9 cellular contexts compared by ENCODE assay signal in genomic region chr12:6772331-6772695, GRCh38. TPM values are rescaled to one million over a fixed set of nuclear protein-coding genes. Genes with fewer than 3 reads are reported as not detected.
A peak's percentile ranks its signal among the peaks of the same experiment; 100 is the strongest.
DNase-seq lines count a peak whose midpoint lies in the region; ATAC-seq and TF ChIP-seq lines count a peak whose summit lies in the region.
"Had no signal": no experiment of that assay in that cellular context is flagged by ENCODE, and none has a peak within 500 bp of the region (broad histone marks: within the 10 kb centered on the region; RNA-seq: fewer than 3 reads in every experiment).

TSS of gene LAG3 (plus strand) at chr12:6772520. CDS start at chr12:6772853, 333 bp downstream.

- no peak within 1 kb of the TSS for H3K9ac ChIP-seq in iPS-15b (ENCODE audit: low read depth, low read length)

- in situ Hi-C loops in GM18951 (cut with MboI; ENCODE audit: low sequenced_read_pairs, unreplicated experiment) = no loop called here

- peak; percentile 53 for DNase-seq in stimulated activated CD8-positive, alpha-beta memory T cell treated with anti-CD3 and anti-CD28 coated beads, Interleukin-12 subunit alpha, Interleukin-12 subunit beta, amount 100 ng/mL, for 4 hours (ENCODE audit: low read depth)
- DNase-seq in occipital lobe (lab: John Stamatoyannopoulos, UW) (no peak), SIG-M5 (lab: John Stamatoyannopoulos, UW) (no peak)

- peaks cover 14% of the 10 kb centered on the region for H3K36me3 ChIP-seq in iPS-15b (ENCODE audit: control insufficient read depth, insufficient read depth, low read length)

- POLR2A ChIA-PET in activated CD8-positive, alpha-beta memory T cell treated with anti-CD3 and anti-CD28 coated beads for 36 hours (lab: Charles Lee) = interaction anchor here (1.0 to 1.3 kb wide), 3 partner anchors 8 to 100 kb away, joined by 3 to 8 read pairs (median 4); partner anchors contain the start of genes CDCA3 and SPSB2

- H3K27me3 ChIP-seq in iPS-15b (ENCODE audit: control insufficient read depth, insufficient read depth, low read length) = peaks cover 57% of the 10 kb centered on the region

- no peaks in the 10 kb centered on the region for H3K9me3 ChIP-seq in iPS-15b (ENCODE audit: control insufficient read depth, insufficient read depth, low read length)

- ATAC-seq in GM21786 (IDR thresholded peaks at IDR 0.05; ENCODE audit: unreplicated experiment) = no peak
- ATAC-seq in HG03280 (IDR thresholded peaks at IDR 0.05; ENCODE audit: unreplicated experiment) = no peak

- CTCF ChIA-PET in activated CD8-positive, alpha-beta memory T cell treated with anti-CD3 and anti-CD28 coated beads for 36 hours (lab: Charles Lee) = interaction anchor here (0.9 to 11.7 kb wide), 6 partner anchors 9 to 60 kb away, joined by 3 to 85 read pairs (median 5); partner anchors contain the start of gene MLF2

- peak within 1 kb of the TSS; percentile 53 for H3K4me3 ChIP-seq in iPS-15b (ENCODE audit: low read depth, low read length)

- H3K4me1 ChIP-seq in iPS-15b (ENCODE audit: control insufficient read depth, insufficient read depth, low read length) = peaks cover 15% of the 10 kb centered on the region

- peak; percentile 57 for TF ChIP-seq POLR2A in GM18951 (IDR thresholded peaks at IDR 0.05; ENCODE audit: extremely low read depth, insufficient read depth, insufficient read length)

RNA-seq across cellular contexts. Expression of gene LAG3, which starts in this region (rescaled TPM):
- total RNA-seq in activated CD8-positive, alpha-beta memory T cell treated with anti-CD3 and anti-CD28 coated beads for 36 hours = 100 to 1,000 TPM; 324 to 331 TPM
- not detected for total RNA-seq in occipital lobe
- total RNA-seq: skeletal muscle tissue had no signal

Comparison
In these comparisons a context has a peak if more than half of its experiments do, and no peak if none do; other contexts are left out.
1. RNA of gene LAG3 (total RNA-seq): 324 to 331 TPM in activated CD8-positive, alpha-beta memory T cell treated with anti-CD3 and anti-CD28 coated beads for 36 hours; not detected in occipital lobe (single experiment); every median in the first group is over 100 times any median in the second.